1 cellular context compared by ENCODE assay signal in the genomic region with DNA sequence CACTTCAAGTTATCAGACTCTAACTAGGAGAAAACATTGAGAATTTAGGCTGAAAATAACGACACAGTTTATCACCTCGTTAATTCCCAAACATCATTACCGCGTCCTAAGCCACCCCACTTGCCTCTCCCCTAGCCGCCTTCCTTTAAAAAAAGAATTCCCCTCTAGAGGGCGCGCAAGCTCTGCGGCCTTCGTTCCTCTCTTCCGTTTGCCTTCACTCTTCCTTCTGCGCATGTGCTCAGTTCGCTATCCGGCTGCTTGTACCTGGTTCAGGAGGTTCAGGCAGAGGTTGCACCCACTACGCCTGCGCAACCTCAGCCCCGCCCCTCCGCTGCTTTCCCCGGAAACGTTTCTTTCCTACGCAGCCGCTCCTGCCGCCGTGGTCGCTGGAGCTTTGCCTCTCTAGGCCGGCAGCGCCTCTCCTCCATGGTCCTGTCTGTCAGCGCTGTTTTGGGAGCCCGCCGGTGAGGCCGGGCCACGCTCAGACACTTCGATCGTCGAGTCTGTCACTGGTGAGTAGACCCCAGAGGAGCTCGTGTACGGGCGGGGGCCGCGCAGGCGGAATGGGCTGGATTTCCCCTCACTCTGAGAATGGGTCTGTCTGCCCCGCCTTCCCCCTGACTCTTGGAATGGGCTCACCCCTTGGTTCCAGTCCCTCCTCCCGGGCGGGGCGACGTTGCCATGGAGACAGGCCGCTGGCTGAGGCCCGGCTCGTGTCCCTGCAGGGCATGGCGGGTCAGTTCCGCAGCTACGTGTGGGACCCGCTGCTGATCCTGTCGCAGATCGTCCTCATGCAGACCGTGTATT.
TF ChIP-seq lines count a peak whose summit lies in the region.

A gene (plus strand): TSS at position 353 of the 807 bp plus-strand sequence. CDS start 376 bp downstream, at position 729.

TF ChIP-seq in K562, 482 proteins besides CTCF, POLR2A, EP300 and RAD21 (continued from another document and continues in another):
- TF ChIP-seq, protein P1, sequence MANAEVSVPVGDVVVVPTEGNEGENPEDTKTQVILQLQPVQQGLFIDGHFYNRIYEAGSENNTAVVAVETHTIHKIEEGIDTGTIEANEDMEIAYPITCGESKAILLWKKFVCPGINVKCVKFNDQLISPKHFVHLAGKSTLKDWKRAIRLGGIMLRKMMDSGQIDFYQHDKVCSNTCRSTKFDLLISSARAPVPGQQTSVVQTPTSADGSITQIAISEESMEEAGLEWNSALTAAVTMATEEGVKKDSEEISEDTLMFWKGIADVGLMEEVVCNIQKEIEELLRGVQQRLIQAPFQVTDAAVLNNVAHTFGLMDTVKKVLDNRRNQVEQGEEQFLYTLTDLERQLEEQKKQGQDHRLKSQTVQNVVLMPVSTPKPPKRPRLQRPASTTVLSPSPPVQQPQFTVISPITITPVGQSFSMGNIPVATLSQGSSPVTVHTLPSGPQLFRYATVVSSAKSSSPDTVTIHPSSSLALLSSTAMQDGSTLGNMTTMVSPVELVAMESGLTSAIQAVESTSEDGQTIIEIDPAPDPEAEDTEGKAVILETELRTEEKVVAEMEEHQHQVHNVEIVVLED (CRISPR knock-in tag; IDR thresholded peaks at IDR 0.05): peak; percentile 85
- TF ChIP-seq KDM1A (IDR thresholded peaks at IDR 0.05): no peak
- TF ChIP-seq KHSRP (IDR thresholded peaks at IDR 0.05): no peak
- peak; percentile 87 to 99 for TF ChIP-seq FOXK2 (conservative IDR thresholded peaks at IDR 0.05 in 1 of 2, IDR thresholded peaks at IDR 0.05 in 1 of 2; ENCODE audit: low read depth in 2 of 2)
- TF ChIP-seq, protein P2, sequence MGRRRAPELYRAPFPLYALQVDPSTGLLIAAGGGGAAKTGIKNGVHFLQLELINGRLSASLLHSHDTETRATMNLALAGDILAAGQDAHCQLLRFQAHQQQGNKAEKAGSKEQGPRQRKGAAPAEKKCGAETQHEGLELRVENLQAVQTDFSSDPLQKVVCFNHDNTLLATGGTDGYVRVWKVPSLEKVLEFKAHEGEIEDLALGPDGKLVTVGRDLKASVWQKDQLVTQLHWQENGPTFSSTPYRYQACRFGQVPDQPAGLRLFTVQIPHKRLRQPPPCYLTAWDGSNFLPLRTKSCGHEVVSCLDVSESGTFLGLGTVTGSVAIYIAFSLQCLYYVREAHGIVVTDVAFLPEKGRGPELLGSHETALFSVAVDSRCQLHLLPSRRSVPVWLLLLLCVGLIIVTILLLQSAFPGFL (CRISPR knock-in tag; IDR thresholded peaks at IDR 0.05): no peak
- TF ChIP-seq MED1 (CRISPR knock-in tag; IDR thresholded peaks at IDR 0.05; ENCODE audit: borderline replicate concordance): no peak
- no peak for TF ChIP-seq ZNF717 (CRISPR knock-in tag; IDR thresholded peaks at IDR 0.05)
- TF ChIP-seq BCOR (IDR thresholded peaks at IDR 0.05): 0 out of 2 replicates have a peak, but pooled peaks have one; percentile 48
- no peak for TF ChIP-seq GATA2 (CRISPR knock-in tag; IDR thresholded peaks at IDR 0.05)
- no peak for TF ChIP-seq ZFP36 (IDR thresholded peaks at IDR 0.05; ENCODE audit: low read depth, low read length, partially characterized antibody)
- TF ChIP-seq ELF1 (tag; IDR thresholded peaks at IDR 0.05): peak; percentile 92
- no peak for TF ChIP-seq COPS2 (conservative IDR thresholded peaks at IDR 0.05)
- TF ChIP-seq, protein P3, sequence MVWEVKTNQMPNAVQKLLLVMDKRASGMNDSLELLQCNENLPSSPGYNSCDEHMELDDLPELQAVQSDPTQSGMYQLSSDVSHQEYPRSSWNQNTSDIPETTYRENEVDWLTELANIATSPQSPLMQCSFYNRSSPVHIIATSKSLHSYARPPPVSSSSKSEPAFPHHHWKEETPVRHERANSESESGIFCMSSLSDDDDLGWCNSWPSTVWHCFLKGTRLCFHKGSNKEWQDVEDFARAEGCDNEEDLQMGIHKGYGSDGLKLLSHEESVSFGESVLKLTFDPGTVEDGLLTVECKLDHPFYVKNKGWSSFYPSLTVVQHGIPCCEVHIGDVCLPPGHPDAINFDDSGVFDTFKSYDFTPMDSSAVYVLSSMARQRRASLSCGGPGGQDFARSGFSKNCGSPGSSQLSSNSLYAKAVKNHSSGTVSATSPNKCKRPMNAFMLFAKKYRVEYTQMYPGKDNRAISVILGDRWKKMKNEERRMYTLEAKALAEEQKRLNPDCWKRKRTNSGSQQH (CRISPR knock-in tag; IDR thresholded peaks at IDR 0.05): peak; percentile 58; the same call in 1 of the 2 replicates
- peak; percentile 21; the same call in 1 of the 2 replicates for TF ChIP-seq GATAD2B (IDR thresholded peaks at IDR 0.05; ENCODE audit: borderline replicate concordance)
- TF ChIP-seq, protein P4, sequence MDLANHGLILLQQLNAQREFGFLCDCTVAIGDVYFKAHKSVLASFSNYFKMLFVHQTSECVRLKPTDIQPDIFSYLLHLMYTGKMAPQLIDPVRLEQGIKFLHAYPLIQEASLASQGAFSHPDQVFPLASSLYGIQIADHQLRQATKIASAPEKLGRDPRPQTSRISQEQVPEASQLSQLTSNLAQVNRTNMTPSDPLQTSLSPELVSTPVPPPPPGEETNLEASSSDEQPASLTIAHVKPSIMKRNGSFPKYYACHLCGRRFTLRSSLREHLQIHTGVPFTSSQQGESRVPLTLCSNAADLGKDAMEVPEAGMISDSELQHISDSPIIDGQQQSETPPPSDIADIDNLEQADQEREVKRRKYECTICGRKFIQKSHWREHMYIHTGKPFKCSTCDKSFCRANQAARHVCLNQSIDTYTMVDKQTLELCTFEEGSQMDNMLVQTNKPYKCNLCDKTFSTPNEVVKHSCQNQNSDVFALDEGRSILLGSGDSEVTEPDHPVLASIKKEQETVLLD (IDR thresholded peaks at IDR 0.05): peak; percentile 99
- no peak for TF ChIP-seq ZNF551 (CRISPR knock-in tag; IDR thresholded peaks at IDR 0.05)
- TF ChIP-seq TBP (optimal IDR thresholded peaks at IDR 0.05; ENCODE audit: low read depth, low read length): peak; percentile 70
- TF ChIP-seq, protein P5, sequence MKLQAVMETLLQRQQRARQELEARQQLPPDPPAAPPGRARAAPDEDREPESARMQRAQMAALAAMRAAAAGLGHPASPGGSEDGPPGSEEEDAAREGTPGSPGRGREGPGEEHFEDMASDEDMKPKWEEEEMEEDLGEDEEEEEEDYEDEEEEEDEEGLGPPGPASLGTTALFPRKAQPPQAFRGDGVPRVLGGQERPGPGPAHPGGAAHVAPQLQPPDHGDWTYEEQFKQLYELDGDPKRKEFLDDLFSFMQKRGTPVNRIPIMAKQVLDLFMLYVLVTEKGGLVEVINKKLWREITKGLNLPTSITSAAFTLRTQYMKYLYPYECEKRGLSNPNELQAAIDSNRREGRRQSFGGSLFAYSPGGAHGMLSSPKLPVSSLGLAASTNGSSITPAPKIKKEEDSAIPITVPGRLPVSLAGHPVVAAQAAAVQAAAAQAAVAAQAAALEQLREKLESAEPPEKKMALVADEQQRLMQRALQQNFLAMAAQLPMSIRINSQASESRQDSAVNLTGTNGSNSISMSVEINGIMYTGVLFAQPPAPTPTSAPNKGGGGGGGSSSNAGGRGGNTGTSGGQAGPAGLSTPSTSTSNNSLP (IDR thresholded peaks at IDR 0.05; ENCODE audit: borderline replicate concordance, low read depth, low read length): 0 out of 2 replicates have a peak, but pooled peaks have one; percentile 5
- TF ChIP-seq GTF2A2 (tag; IDR thresholded peaks at IDR 0.05): no peak
- TF ChIP-seq SPI1 (IDR thresholded peaks at IDR 0.05; ENCODE audit: borderline replicate concordance, low read depth, low read length): peak; percentile 81
- peak; percentile 74; the same call in 1 of the 2 replicates for TF ChIP-seq RNF2 (IDR thresholded peaks at IDR 0.05)
- no peak for TF ChIP-seq ZNF780A (CRISPR knock-in tag; IDR thresholded peaks at IDR 0.05)
- TF ChIP-seq, protein P6, sequence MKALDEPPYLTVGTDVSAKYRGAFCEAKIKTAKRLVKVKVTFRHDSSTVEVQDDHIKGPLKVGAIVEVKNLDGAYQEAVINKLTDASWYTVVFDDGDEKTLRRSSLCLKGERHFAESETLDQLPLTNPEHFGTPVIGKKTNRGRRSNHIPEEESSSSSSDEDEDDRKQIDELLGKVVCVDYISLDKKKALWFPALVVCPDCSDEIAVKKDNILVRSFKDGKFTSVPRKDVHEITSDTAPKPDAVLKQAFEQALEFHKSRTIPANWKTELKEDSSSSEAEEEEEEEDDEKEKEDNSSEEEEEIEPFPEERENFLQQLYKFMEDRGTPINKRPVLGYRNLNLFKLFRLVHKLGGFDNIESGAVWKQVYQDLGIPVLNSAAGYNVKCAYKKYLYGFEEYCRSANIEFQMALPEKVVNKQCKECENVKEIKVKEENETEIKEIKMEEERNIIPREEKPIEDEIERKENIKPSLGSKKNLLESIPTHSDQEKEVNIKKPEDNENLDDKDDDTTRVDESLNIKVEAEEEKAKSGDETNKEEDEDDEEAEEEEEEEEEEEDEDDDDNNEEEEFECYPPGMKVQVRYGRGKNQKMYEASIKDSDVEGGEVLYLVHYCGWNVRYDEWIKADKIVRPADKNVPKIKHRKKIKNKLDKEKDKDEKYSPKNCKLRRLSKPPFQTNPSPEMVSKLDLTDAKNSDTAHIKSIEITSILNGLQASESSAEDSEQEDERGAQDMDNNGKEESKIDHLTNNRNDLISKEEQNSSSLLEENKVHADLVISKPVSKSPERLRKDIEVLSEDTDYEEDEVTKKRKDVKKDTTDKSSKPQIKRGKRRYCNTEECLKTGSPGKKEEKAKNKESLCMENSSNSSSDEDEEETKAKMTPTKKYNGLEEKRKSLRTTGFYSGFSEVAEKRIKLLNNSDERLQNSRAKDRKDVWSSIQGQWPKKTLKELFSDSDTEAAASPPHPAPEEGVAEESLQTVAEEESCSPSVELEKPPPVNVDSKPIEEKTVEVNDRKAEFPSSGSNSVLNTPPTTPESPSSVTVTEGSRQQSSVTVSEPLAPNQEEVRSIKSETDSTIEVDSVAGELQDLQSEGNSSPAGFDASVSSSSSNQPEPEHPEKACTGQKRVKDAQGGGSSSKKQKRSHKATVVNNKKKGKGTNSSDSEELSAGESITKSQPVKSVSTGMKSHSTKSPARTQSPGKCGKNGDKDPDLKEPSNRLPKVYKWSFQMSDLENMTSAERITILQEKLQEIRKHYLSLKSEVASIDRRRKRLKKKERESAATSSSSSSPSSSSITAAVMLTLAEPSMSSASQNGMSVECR (CRISPR knock-in tag; IDR thresholded peaks at IDR 0.05): peak; percentile 81
- TF ChIP-seq ZNF282 (CRISPR knock-in tag; IDR thresholded peaks at IDR 0.05): no peak
- 0 out of 2 replicates have a peak, but pooled peaks have one; percentile 54 for TF ChIP-seq ZBTB7A (IDR thresholded peaks at IDR 0.05; ENCODE audit: borderline replicate concordance, control insufficient read depth, low read depth, low read length)
- TF ChIP-seq KAT2B (IDR thresholded peaks at IDR 0.05; ENCODE audit: low read depth, low read length): no peak
- TF ChIP-seq NBN (IDR thresholded peaks at IDR 0.05; ENCODE audit: low read depth): 0 out of 2 replicates have a peak, but pooled peaks have one; percentile 58
- TF ChIP-seq MYNN (IDR thresholded peaks at IDR 0.05): no peak
- no peak for TF ChIP-seq MYNN (CRISPR knock-in tag; IDR thresholded peaks at IDR 0.05)
- peak; percentile 81 for TF ChIP-seq ETV5 (CRISPR knock-in tag; IDR thresholded peaks at IDR 0.05; ENCODE audit: low read depth)
- TF ChIP-seq ZNF311 (CRISPR knock-in tag; IDR thresholded peaks at IDR 0.05): no peak
- TF ChIP-seq, protein P7, sequence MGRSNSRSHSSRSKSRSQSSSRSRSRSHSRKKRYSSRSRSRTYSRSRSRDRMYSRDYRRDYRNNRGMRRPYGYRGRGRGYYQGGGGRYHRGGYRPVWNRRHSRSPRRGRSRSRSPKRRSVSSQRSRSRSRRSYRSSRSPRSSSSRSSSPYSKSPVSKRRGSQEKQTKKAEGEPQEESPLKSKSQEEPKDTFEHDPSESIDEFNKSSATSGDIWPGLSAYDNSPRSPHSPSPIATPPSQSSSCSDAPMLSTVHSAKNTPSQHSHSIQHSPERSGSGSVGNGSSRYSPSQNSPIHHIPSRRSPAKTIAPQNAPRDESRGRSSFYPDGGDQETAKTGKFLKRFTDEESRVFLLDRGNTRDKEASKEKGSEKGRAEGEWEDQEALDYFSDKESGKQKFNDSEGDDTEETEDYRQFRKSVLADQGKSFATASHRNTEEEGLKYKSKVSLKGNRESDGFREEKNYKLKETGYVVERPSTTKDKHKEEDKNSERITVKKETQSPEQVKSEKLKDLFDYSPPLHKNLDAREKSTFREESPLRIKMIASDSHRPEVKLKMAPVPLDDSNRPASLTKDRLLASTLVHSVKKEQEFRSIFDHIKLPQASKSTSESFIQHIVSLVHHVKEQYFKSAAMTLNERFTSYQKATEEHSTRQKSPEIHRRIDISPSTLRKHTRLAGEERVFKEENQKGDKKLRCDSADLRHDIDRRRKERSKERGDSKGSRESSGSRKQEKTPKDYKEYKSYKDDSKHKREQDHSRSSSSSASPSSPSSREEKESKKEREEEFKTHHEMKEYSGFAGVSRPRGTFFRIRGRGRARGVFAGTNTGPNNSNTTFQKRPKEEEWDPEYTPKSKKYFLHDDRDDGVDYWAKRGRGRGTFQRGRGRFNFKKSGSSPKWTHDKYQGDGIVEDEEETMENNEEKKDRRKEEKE (IDR thresholded peaks at IDR 0.05; ENCODE audit: borderline replicate concordance in 1 of 2, control insufficient read depth in 1 of 2, low read depth in 2 of 2, low read length in 1 of 2): peak in 1 of 2 experiments; percentile 87; a peak in 2 of 4 replicates
- no peak for TF ChIP-seq CBX5 (IDR thresholded peaks at IDR 0.05; ENCODE audit: borderline replicate concordance, low read depth)
- peak; percentile 77 for TF ChIP-seq JUND (IDR thresholded peaks at IDR 0.05; ENCODE audit: borderline replicate concordance, low read depth, low read length)
- peak; percentile 5; the same call in 1 of the 3 replicates for TF ChIP-seq JUND (tag; IDR thresholded peaks at IDR 0.05; ENCODE audit: borderline replicate concordance, low read depth, low read length)
- TF ChIP-seq KDM5B (IDR thresholded peaks at IDR 0.05; ENCODE audit: insufficient replicate concordance, low read depth, low read length): peak; percentile 66
- no peak for TF ChIP-seq ZNF57 (CRISPR knock-in tag; IDR thresholded peaks at IDR 0.05)
- no peak for TF ChIP-seq PHTF2 (CRISPR knock-in tag; IDR thresholded peaks at IDR 0.05)
- TF ChIP-seq, protein P8, sequence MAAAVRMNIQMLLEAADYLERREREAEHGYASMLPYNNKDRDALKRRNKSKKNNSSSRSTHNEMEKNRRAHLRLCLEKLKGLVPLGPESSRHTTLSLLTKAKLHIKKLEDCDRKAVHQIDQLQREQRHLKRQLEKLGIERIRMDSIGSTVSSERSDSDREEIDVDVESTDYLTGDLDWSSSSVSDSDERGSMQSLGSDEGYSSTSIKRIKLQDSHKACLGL (CRISPR knock-in tag; IDR thresholded peaks at IDR 0.05; ENCODE audit: borderline replicate concordance, poor library complexity, severe bottlenecking): peak; percentile 60
- TF ChIP-seq SREBF1 (IDR thresholded peaks at IDR 0.05; ENCODE audit: borderline replicate concordance, low read depth, low read length): peak; percentile 43; the same call in 1 of the 2 replicates
- no peak for TF ChIP-seq PCBP2 (IDR thresholded peaks at IDR 0.05; ENCODE audit: low read depth, low read length, poor library complexity, severe bottlenecking)
- peak; percentile 91 for TF ChIP-seq POLR2B (IDR thresholded peaks at IDR 0.05; ENCODE audit: low read depth, partially characterized antibody)
- TF ChIP-seq RBM22 (IDR thresholded peaks at IDR 0.05; ENCODE audit: low read depth, low read length, poor library complexity, severe bottlenecking): peak; percentile 89
- TF ChIP-seq ZFP30 (CRISPR knock-in tag; IDR thresholded peaks at IDR 0.05; ENCODE audit: borderline replicate concordance): no peak
- TF ChIP-seq FIP1L1 (IDR thresholded peaks at IDR 0.05; ENCODE audit: low read depth, low read length, poor library complexity, severe bottlenecking): peak; percentile 53
- TF ChIP-seq PCBP1 (IDR thresholded peaks at IDR 0.05; ENCODE audit: low read depth, low read length, poor library complexity, severe bottlenecking): peak; percentile 59
